ENCODE assay signal across 8 cellular contexts in the genomic region with DNA sequence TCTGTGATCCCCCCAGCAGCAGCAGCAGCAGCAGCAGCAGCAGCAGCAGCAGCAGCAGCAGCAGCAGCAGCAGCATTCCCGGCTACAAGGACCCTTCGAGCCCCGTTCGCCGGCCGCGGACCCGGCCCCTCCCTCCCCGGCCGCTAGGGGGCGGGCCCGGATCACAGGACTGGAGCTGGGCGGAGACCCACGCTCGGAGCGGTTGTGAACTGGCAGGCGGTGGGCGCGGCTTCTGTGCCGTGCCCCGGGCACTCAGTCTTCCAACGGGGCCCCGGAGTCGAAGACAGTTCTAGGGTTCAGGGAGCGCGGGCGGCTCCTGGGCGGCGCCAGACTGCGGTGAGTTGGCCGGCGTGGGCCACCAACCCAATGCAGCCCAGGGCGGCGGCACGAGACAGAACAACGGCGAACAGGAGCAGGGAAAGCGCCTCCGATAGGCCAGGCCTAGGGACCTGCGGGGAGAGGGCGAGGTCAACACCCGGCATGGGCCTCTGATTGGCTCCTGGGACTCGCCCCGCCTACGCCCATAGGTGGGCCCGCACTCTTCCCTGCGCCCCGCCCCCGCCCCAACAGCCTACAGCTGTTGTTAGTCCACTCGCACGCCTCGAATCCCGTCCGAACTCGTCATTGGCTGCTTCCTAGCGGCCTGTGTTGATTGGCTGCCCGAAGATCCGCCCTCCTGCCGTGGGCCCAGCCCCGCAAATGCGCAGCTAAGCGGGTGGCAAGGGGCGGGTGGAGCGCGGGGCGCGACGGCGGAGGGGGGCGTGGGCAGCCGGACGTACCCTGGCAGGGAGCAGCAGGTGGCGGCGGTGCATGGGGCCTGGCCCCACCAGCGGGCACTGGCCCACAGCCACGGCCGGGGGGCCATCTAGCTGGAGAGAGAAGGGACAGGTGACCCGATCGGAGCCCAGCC. TPM values are rescaled to one million over a fixed set of nuclear protein-coding genes. Genes with fewer than 3 reads are reported as not detected.
DNase-seq lines count a peak whose midpoint lies in the region; ATAC-seq, FAIRE-seq and TF ChIP-seq lines count a peak whose summit lies in the region.

No MANE protein-coding gene starts in this region.

- ATAC-seq in GM21723 (IDR thresholded peaks at IDR 0.05; ENCODE audit: unreplicated experiment), result peak; percentile 51
- ATAC-seq in activated T-helper 17 cell treated with anti-CD3 and anti-CD28 coated beads, Interleukin-2, amount 50 U/mL, for 72 hours (replicated peaks), result peak; percentile 73
- ATAC-seq in natural killer cell, result peak; percentile 73 to 89 (median 74)

- H3K36me3 Mint-ChIP-seq in activated T-helper 17 cell treated with anti-CD3 and anti-CD28 coated beads, Interleukin-2, amount 50 U/mL, for 72 hours (ENCODE audit: low read depth), result peaks cover 6% of the 10 kb centered on the region
- H3K36me3 Mint-ChIP-seq in natural killer cell, result no peaks in the 10 kb centered on the region

- H3K9me3 ChIP-seq in KOPT-K1 (ENCODE audit: insufficient read depth, low read length, poor library complexity, severe bottlenecking), result no peaks in the 10 kb centered on the region

- H3K36me3 ChIP-seq in KOPT-K1 (ENCODE audit: insufficient read depth, low read length), result no peaks in the 10 kb centered on the region

- H3K27me3 Mint-ChIP-seq in activated T-helper 17 cell treated with anti-CD3 and anti-CD28 coated beads, Interleukin-2, amount 50 U/mL, for 72 hours, result no peaks in the 10 kb centered on the region
- H3K27me3 Mint-ChIP-seq in natural killer cell (ENCODE audit: low read depth in 2 of 2), result no peaks in the 10 kb centered on the region

- H3K27ac Mint-ChIP-seq in activated T-helper 17 cell treated with anti-CD3 and anti-CD28 coated beads, Interleukin-2, amount 50 U/mL, for 72 hours, result no peak overlapping the region
- peak overlapping the region; percentile 91 to 92 for H3K27ac Mint-ChIP-seq in natural killer cell

- TF ChIP-seq CTCF in natural killer cell (IDR thresholded peaks at IDR 0.05), result peak; percentile 99

- no peaks in the 10 kb centered on the region for H3K9me3 Mint-ChIP-seq in activated T-helper 17 cell treated with anti-CD3 and anti-CD28 coated beads, Interleukin-2, amount 50 U/mL, for 72 hours
- no peaks in the 10 kb centered on the region for H3K9me3 Mint-ChIP-seq in natural killer cell

- DNase-seq in DMS53 (lab: John Stamatoyannopoulos, UW) (peak; percentile 99), RCC 7860 (ENCODE audit: low spot score) (peak; percentile 67), fibroblast of peridontal ligament (ENCODE audit: extremely low read depth) (peak; percentile 96), natural killer cell (peak; percentile 91)
- DNase-seq in stimulated activated naive CD4-positive, alpha-beta T cell (lab: John Stamatoyannopoulos, UW), result peak; percentile 83 to 95 (median 87)

- intact Hi-C loops in natural killer cell (cut with micrococcal nuclease), result loop anchor here (1.0 to 10.0 kb wide), 6 partner anchors 9 to 244 kb away; a partner anchor contains a TSS

- H3K4me3 Mint-ChIP-seq in activated T-helper 17 cell treated with anti-CD3 and anti-CD28 coated beads, Interleukin-2, amount 50 U/mL, for 72 hours, result peak overlapping the region; percentile 84
- H3K4me3 Mint-ChIP-seq in natural killer cell, result peak overlapping the region; percentile 90

- FAIRE-seq in RCC 7860 (lab: Jason Lieb, UNC), result no peak

- H3K4me1 Mint-ChIP-seq in activated T-helper 17 cell treated with anti-CD3 and anti-CD28 coated beads, Interleukin-2, amount 50 U/mL, for 72 hours, result peaks cover 6% of the 10 kb centered on the region
- peaks cover 5 to 28% of the 10 kb centered on the region in 2 donors for H3K4me1 Mint-ChIP-seq in natural killer cell

- H3K27ac ChIP-seq in KOPT-K1 (ENCODE audit: low read depth, low read length, poor library complexity, severe bottlenecking), result peak overlapping the region; percentile 32

RNA-seq across cellular contexts. Expression of a gene that starts 1.4 kb away (rescaled TPM):
- total RNA-seq in activated T-helper 17 cell treated with anti-CD3 and anti-CD28 coated beads, Interleukin-2, amount 50 U/mL, for 72 hours, result 1 to 10 TPM; 1.2 to 2.4 TPM
- total RNA-seq in natural killer cell, result 1 to 10 TPM; 2.1 to 3.3 (median 3.1) TPM

RNA-seq across cellular contexts. Expression of a gene that starts 11.8 kb away (rescaled TPM):
- total RNA-seq in activated T-helper 17 cell treated with anti-CD3 and anti-CD28 coated beads, Interleukin-2, amount 50 U/mL, for 72 hours, result 10 to 100 TPM; 18.1 to 24.6 TPM
- total RNA-seq in natural killer cell, result 10 to 100 TPM; 48.1 to 67.5 (median 49.8) TPM

RNA-seq across cellular contexts. Expression of a gene that starts 22.2 kb away (rescaled TPM):
- 10 to 100 TPM; 33.1 to 38.9 TPM for total RNA-seq in activated T-helper 17 cell treated with anti-CD3 and anti-CD28 coated beads, Interleukin-2, amount 50 U/mL, for 72 hours
- total RNA-seq in natural killer cell, result 10 to 100 TPM; 66.2 to 82.1 (median 66.3) TPM

RNA-seq across cellular contexts. Expression of a gene that starts 37.2 kb away (rescaled TPM):
- under 1 TPM in 1 of 2 donors, not detected in 1; 0.37 TPM for total RNA-seq in activated T-helper 17 cell treated with anti-CD3 and anti-CD28 coated beads, Interleukin-2, amount 50 U/mL, for 72 hours
- total RNA-seq in natural killer cell, result not detected

RNA-seq across cellular contexts. Expression of a gene that starts 39.8 kb away (rescaled TPM):
- total RNA-seq in activated T-helper 17 cell treated with anti-CD3 and anti-CD28 coated beads, Interleukin-2, amount 50 U/mL, for 72 hours, result 10 to 100 TPM; 39.4 to 44.3 TPM
- total RNA-seq in natural killer cell, result 10 to 100 TPM; 24.8 to 35.7 (median 31.1) TPM

Comparison
In these comparisons a context has a peak if more than half of its experiments do, and no peak if none do; other contexts are left out.
1. Peak in every context shown above with its lines: DNase-seq, ATAC-seq and H3K27ac ChIP-seq.